ENCODE assay signal across 22 cellular contexts in genomic region chr7:157507987-157508386, GRCh38.
DNase-seq lines count a peak whose midpoint lies in the region; ATAC-seq and TF ChIP-seq lines count a peak whose summit lies in the region.
"Had no signal": no experiment of that assay in that cellular context is flagged by ENCODE, and none has a peak within 500 bp of the region (broad histone marks: within the 10 kb centered on the region; RNA-seq: fewer than 3 reads in every experiment).

No MANE protein-coding gene starts in this region.

- H3F3A ChIP-seq in neural cell (ENCODE audit: insufficient read depth, low read length, poor library complexity, severe bottlenecking): no peaks in the 10 kb centered on the region
- no peaks in the 10 kb centered on the region for H3F3A ChIP-seq in MM.1S (ENCODE audit: insufficient read depth, low read length)

- H2AFZ ChIP-seq in neural cell (ENCODE audit: low read depth, low read length): no peak overlapping the region
- no peak overlapping the region for H2AFZ ChIP-seq in MM.1S (ENCODE audit: low read length)

- peaks cover 0 to 6% (median 0%) of the 10 kb centered on the region in 7 donors for H3K9me3 Mint-ChIP-seq in CD4-positive, CD25-positive, alpha-beta regulatory T cell

- H3K4me2 ChIP-seq in neural cell (ENCODE audit: low read length) (no peak overlapping the region), MM.1S (ENCODE audit: low read depth, low read length) (no peak overlapping the region)

- H3K27ac ChIP-seq in CD4-positive, CD25-positive, alpha-beta regulatory T cell (ENCODE audit: insufficient read depth, low read length, poor library complexity, severe bottlenecking): no peak overlapping the region
- peak overlapping the region; percentile 34 for H3K27ac ChIP-seq in neural cell (ENCODE audit: low read length)
- no peak overlapping the region for H3K27ac ChIP-seq in MM.1S (ENCODE audit: low read length)
- H3K27ac ChIP-seq: adrenal gland, heart right ventricle, left ventricle myocardium inferior, tibial nerve had no signal

- no peak overlapping the region for H3K4me3 ChIP-seq in CD4-positive, CD25-positive, alpha-beta regulatory T cell (ENCODE audit: low read depth, low read length)
- no peak overlapping the region for H3K4me3 ChIP-seq in neural cell (ENCODE audit: low read length)
- H3K4me3 ChIP-seq in MM.1S (ENCODE audit: low read length): no peak overlapping the region
- H3K4me3 ChIP-seq: adrenal gland, heart right ventricle, left ventricle myocardium inferior, tibial nerve had no signal

- H3K27me3 ChIP-seq in CD4-positive, CD25-positive, alpha-beta regulatory T cell (ENCODE audit: control insufficient read depth, insufficient read depth, low read length): no peaks in the 10 kb centered on the region
- H3K27me3 ChIP-seq in neural cell (ENCODE audit: insufficient read depth, low read depth, low read length): no peaks in the 10 kb centered on the region
- H3K27me3 ChIP-seq in MM.1S (replicated peaks; ENCODE audit: insufficient read depth, low read length): peaks cover 65% of the 10 kb centered on the region
- H3K27me3 ChIP-seq: adrenal gland, tibial nerve had no signal

- no peaks in the 10 kb centered on the region for H3K79me2 ChIP-seq in neural cell (replicated peaks; ENCODE audit: insufficient read depth, low read length)
- H3K79me2 ChIP-seq in MM.1S (ENCODE audit: low read length): no peaks in the 10 kb centered on the region

- TF ChIP-seq CTCF in neural cell (IDR thresholded peaks at IDR 0.05; ENCODE audit: poor library complexity, severe bottlenecking) (no peak), MM.1S (IDR thresholded peaks at IDR 0.05; ENCODE audit: low read length) (no peak)

- peaks cover 3 to 6% of the 10 kb centered on the region in 2 experiments for H3K9me3 ChIP-seq in CD4-positive, CD25-positive, alpha-beta regulatory T cell (ENCODE audit: control insufficient read depth in 2 of 2, low read length in 2 of 2)
- H3K9me3 ChIP-seq in neural cell (ENCODE audit: low read length): no peaks in the 10 kb centered on the region
- no peaks in the 10 kb centered on the region for H3K9me3 ChIP-seq in MM.1S (replicated peaks; ENCODE audit: insufficient read depth, low read length)
- H3K9me3 ChIP-seq: adrenal gland had no signal

- H3K9me2 ChIP-seq in neural cell (ENCODE audit: insufficient read depth, low read length): no peaks in the 10 kb centered on the region
- H3K9me2 ChIP-seq in MM.1S (replicated peaks; ENCODE audit: insufficient read depth, low read length): no peaks in the 10 kb centered on the region

- no peaks in the 10 kb centered on the region for H3K36me3 ChIP-seq in CD4-positive, CD25-positive, alpha-beta regulatory T cell (ENCODE audit: control insufficient read depth, insufficient read depth, low read length)
- H3K36me3 ChIP-seq in neural cell (ENCODE audit: insufficient read depth, low read length) (no peaks in the 10 kb centered on the region), MM.1S (replicated peaks; ENCODE audit: insufficient read depth, low read length) (no peaks in the 10 kb centered on the region)
- H3K36me3 ChIP-seq: adrenal gland, heart right ventricle, left ventricle myocardium inferior, tibial nerve had no signal

- peaks cover 6% of the 10 kb centered on the region for H3K36me3 Mint-ChIP-seq in CD4-positive, CD25-positive, alpha-beta regulatory T cell

- peaks cover 2 to 21% (median 12%) of the 10 kb centered on the region in 4 donors for H3K4me1 Mint-ChIP-seq in CD4-positive, CD25-positive, alpha-beta regulatory T cell

- H4K20me1 ChIP-seq in neural cell (ENCODE audit: insufficient read depth): no peaks in the 10 kb centered on the region
- H4K20me1 ChIP-seq in MM.1S (ENCODE audit: insufficient read depth, low read length): no peaks in the 10 kb centered on the region

- H3K27me3 Mint-ChIP-seq in CD4-positive, CD25-positive, alpha-beta regulatory T cell: peaks cover 40% of the 10 kb centered on the region

- no peak for ATAC-seq in CD4-positive, CD25-positive, alpha-beta regulatory T cell (ENCODE audit: low read depth in 2 of 2)
- ATAC-seq in GM21515 (IDR thresholded peaks at IDR 0.05; ENCODE audit: unreplicated experiment): no peak
- ATAC-seq: SK-N-SH treated with all-trans-retinoic acid at 6 μM for 48 hours; stimulated activated naive CD8-positive, alpha-beta T cell treated with anti-CD3 and anti-CD28 coated beads, Interleukin-15, Interleukin-2, amounts not matched to agents 100 U/mL and 50 U/mL, for 24 hours had no signal

- peak; percentile 9 for TF ChIP-seq EP300 in neural cell (conservative IDR thresholded peaks at IDR 0.05; ENCODE audit: poor library complexity, severe bottlenecking)

- peak overlapping the region in 2 of 3 donors; percentile 58 to 71 for H3K27ac Mint-ChIP-seq in CD4-positive, CD25-positive, alpha-beta regulatory T cell
- H3K27ac Mint-ChIP-seq: nephron progenitor cell had no signal

- H3K9ac ChIP-seq in neural cell (ENCODE audit: low read length) (no peak overlapping the region), MM.1S (ENCODE audit: low read length) (no peak overlapping the region)

- H3K4me1 ChIP-seq in CD4-positive, CD25-positive, alpha-beta regulatory T cell (ENCODE audit: control insufficient read depth, insufficient read depth, low read length, poor library complexity, severe bottlenecking): peaks cover 8% of the 10 kb centered on the region
- H3K4me1 ChIP-seq in MM.1S (ENCODE audit: low read length): no peaks in the 10 kb centered on the region
- H3K4me1 ChIP-seq: adrenal gland, left ventricle myocardium inferior, tibial nerve had no signal

- TF ChIP-seq RAD21 in neural cell (conservative IDR thresholded peaks at IDR 0.05): no peak

- H3K4me3 Mint-ChIP-seq in CD4-positive, CD25-positive, alpha-beta regulatory T cell: peak overlapping the region in 1 of 4 donors; percentile 27
- H3K4me3 Mint-ChIP-seq: nephron progenitor cell had no signal

- DNase-seq in CD4-positive, CD25-positive, alpha-beta regulatory T cell: no peak
- DNase-seq in MV-4-11 (lab: John Stamatoyannopoulos, UW) (peak; percentile 71), NOMO-1 (lab: John Stamatoyannopoulos, UW; ENCODE audit: unreplicated experiment in 2 of 2) (peak; percentile 73 to 81), MM.1S (no peak), COLO829 (ENCODE audit: low spot score) (no peak)
- DNase-seq: adrenal gland; cortex of kidney; DND-41; heart right ventricle; left ventricle myocardium inferior; midbrain; NCI-H1092; NCI-H2171 treated with DMSO at 0.1 percent for 48 hours; nephron progenitor cell; small intestine; stimulated activated CD4-positive, alpha-beta T cell treated with anti-CD3 and anti-CD28 coated beads, Interleukin-2, amount 100 ng/mL, for 48 hours; stimulated activated naive CD8-positive, alpha-beta T cell treated with anti-CD3 and anti-CD28 coated beads, Interleukin-15, Interleukin-2, amounts not matched to agents 100 U/mL and 50 U/mL, for 24 hours; T1000 had no signal

TF ChIP-seq in neural cell, 6 proteins besides CTCF, POLR2A, EP300 and RAD21:
- TF ChIP-seq SMC3 (conservative IDR thresholded peaks at IDR 0.05; ENCODE audit: poor library complexity) (no peak), MXI1 (conservative IDR thresholded peaks at IDR 0.05; ENCODE audit: poor library complexity, severe bottlenecking) (no peak), POLR2AphosphoS5 (IDR thresholded peaks at IDR 0.05) (no peak), REST (IDR thresholded peaks at IDR 0.05; ENCODE audit: borderline replicate concordance) (no peak), EZH2 (IDR thresholded peaks at IDR 0.05; ENCODE audit: borderline replicate concordance, insufficient read depth, low read length, poor library complexity, severe bottlenecking) (no peak), TAF1 (IDR thresholded peaks at IDR 0.05; ENCODE audit: low read depth) (no peak)

Comparison
In these comparisons a context has a peak if more than half of its experiments do, and no peak if none do; other contexts are left out.
1. DNase-seq: peak in MV-4-11 (single experiment) and NOMO-1 (2 of 2); none in CD4-positive, CD25-positive, alpha-beta regulatory T cell (0 of 3), MM.1S (single experiment) and COLO829 (single experiment).